ENCODE assay signal across 1 cellular context in the genomic region with DNA sequence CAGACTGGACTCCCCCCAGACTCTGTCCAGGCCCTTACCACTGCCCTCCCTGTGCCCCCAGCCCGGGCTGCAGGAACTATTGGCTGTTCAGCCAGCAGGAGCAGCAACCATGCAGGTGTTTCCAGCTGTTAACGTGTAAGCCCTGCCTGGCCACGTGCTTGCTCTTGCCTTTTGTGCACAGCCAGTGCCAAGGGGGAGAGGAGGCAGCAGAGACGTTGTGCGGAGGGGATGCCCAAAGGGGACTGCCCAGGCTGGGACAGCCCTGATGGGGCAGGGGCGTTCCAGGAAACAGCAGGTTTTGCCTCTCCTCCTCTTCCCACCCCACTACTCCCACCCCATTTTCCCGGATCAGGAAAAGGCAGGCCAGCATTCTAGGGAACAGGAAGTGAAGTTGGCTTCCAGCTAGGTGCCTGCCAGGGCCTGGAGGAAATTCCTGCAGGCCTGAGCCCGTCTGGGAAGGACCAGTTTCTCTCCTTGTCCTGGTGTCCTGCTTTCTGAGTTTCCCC.
A peak's percentile ranks its signal among the peaks of the same experiment; 100 is the strongest.
TF ChIP-seq lines count a peak whose summit lies in the region.

No MANE protein-coding gene starts in this region.

TF ChIP-seq in H1, 55 proteins besides CTCF, POLR2A, EP300 and RAD21:
- TF ChIP-seq, protein P1, sequence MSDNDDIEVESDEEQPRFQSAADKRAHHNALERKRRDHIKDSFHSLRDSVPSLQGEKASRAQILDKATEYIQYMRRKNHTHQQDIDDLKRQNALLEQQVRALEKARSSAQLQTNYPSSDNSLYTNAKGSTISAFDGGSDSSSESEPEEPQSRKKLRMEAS (IDR thresholded peaks at IDR 0.05) = peak; percentile 73
- no peak for TF ChIP-seq POU5F1 (IDR thresholded peaks at IDR 0.05; ENCODE audit: low read depth, low read length)
TF ChIP-seq in H1: peak in this region for 1.
